10 cellular contexts compared by ENCODE assay signal in the genomic region with DNA sequence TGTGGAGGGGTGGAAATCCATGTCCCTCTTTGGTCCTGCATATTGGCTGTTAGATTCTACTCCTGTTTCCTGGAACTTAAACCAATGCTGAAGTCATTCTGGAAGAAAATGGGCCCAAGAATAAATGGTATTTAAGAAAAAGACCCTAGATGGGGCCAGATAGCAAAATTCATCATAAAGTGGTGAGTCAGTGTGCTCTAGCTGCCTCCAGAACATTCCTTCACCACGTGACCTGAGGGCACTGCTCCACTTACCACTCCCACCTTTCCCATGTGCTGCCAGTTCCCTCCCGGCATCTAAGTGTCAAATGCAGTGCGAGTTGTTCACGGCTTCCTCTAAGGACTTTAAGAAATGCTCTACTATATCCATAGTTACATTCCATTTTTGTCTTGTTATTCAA. TPM values are rescaled to one million over a fixed set of nuclear protein-coding genes. Genes with fewer than 3 reads are reported as not detected.
A peak's percentile ranks its signal among the peaks of the same experiment; 100 is the strongest.
DNase-seq lines count a peak whose midpoint lies in the region; ATAC-seq and TF ChIP-seq lines count a peak whose summit lies in the region.
"Had no signal": no experiment of that assay in that cellular context is flagged by ENCODE, and none has a peak within 500 bp of the region (broad histone marks: within the 10 kb centered on the region; RNA-seq: fewer than 3 reads in every experiment).

No MANE protein-coding gene starts in this region.

- no peaks in the 10 kb centered on the region for H3K27me3 ChIP-seq in RWPE2 (ENCODE audit: insufficient read depth, poor library complexity, severe bottlenecking)

- H3K27me3 Mint-ChIP-seq in T-helper 1 cell treated with Interleukin-12 subunit alpha and Interleukin-12 subunit beta and Interleukin-4 antibody, amounts not matched to agents 30 μg/mL and 1 μg/mL, for 36 hours (ENCODE audit: low read depth), result no peaks in the 10 kb centered on the region
- no peaks in the 10 kb centered on the region for H3K27me3 Mint-ChIP-seq in effector memory CD8-positive, alpha-beta T cell

- H3K9me3 Mint-ChIP-seq in T-helper 1 cell treated with Interleukin-12 subunit alpha and Interleukin-12 subunit beta and Interleukin-4 antibody, amounts not matched to agents 30 μg/mL and 1 μg/mL, for 36 hours, result no peaks in the 10 kb centered on the region
- H3K9me3 Mint-ChIP-seq in effector memory CD8-positive, alpha-beta T cell, result no peaks in the 10 kb centered on the region

- peak; percentile 62 for ATAC-seq in RWPE2 (ENCODE audit: low read depth)
- ATAC-seq in effector memory CD8-positive, alpha-beta T cell (replicated peaks), result no peak
- peak; percentile 43 for ATAC-seq in sciatic nerve
- no peak for ATAC-seq in GM18502 (IDR thresholded peaks at IDR 0.05; ENCODE audit: poor library complexity, unreplicated experiment)
- ATAC-seq in HG03520 (IDR thresholded peaks at IDR 0.05; ENCODE audit: unreplicated experiment), result no peak

- no peaks in the 10 kb centered on the region for H3K9me3 ChIP-seq in RWPE2 (ENCODE audit: severe bottlenecking)

- peak overlapping the region; percentile 47 for H3K27ac ChIP-seq in RWPE2 (ENCODE audit: poor library complexity, severe bottlenecking)

- peak overlapping the region; percentile 18 for H3K4me3 Mint-ChIP-seq in T-helper 1 cell treated with Interleukin-12 subunit alpha and Interleukin-12 subunit beta and Interleukin-4 antibody, amounts not matched to agents 30 μg/mL and 1 μg/mL, for 36 hours
- H3K4me3 Mint-ChIP-seq in effector memory CD8-positive, alpha-beta T cell, result no peak overlapping the region

- peaks cover 53% of the 10 kb centered on the region for H3K36me3 Mint-ChIP-seq in T-helper 1 cell treated with Interleukin-12 subunit alpha and Interleukin-12 subunit beta and Interleukin-4 antibody, amounts not matched to agents 30 μg/mL and 1 μg/mL, for 36 hours (ENCODE audit: low read depth)
- H3K36me3 Mint-ChIP-seq in effector memory CD8-positive, alpha-beta T cell (ENCODE audit: insufficient read depth), result peaks cover 42% of the 10 kb centered on the region

- DNase-seq in T-helper 1 cell, result no peak
- DNase-seq in RWPE2 (ENCODE audit: low spot score), result no peak
- no peak for DNase-seq in effector memory CD8-positive, alpha-beta T cell
- DNase-seq in sciatic nerve (ENCODE audit: low spot score), result no peak
- DNase-seq in DMS 273 treated with DMSO at 0.1 percent for 48 hours (lab: John Stamatoyannopoulos, UW), result no peak
- DNase-seq: 8988T; activated T-cell treated with anti-CD3 and anti-CD28 coated beads, Interleukin-2, amount 50 U/mL, for 1 hour had no signal

- intact Hi-C loops in sciatic nerve (cut with DNase I), result no loop called here

- peaks cover 17% of the 10 kb centered on the region for H3K4me1 ChIP-seq in RWPE2 (ENCODE audit: insufficient read depth, poor library complexity, severe bottlenecking)

- H3K4me1 Mint-ChIP-seq in T-helper 1 cell treated with Interleukin-12 subunit alpha and Interleukin-12 subunit beta and Interleukin-4 antibody, amounts not matched to agents 30 μg/mL and 1 μg/mL, for 36 hours (ENCODE audit: low read depth), result peaks cover 31% of the 10 kb centered on the region
- H3K4me1 Mint-ChIP-seq in effector memory CD8-positive, alpha-beta T cell (ENCODE audit: low read depth in 2 of 2), result peaks cover 10 to 12% of the 10 kb centered on the region in 2 donors

- H3K4me3 ChIP-seq in RWPE2 (ENCODE audit: severe bottlenecking), result no peak overlapping the region

- H3K27ac Mint-ChIP-seq in T-helper 1 cell treated with Interleukin-12 subunit alpha and Interleukin-12 subunit beta and Interleukin-4 antibody, amounts not matched to agents 30 μg/mL and 1 μg/mL, for 36 hours, result peak overlapping the region; percentile 78
- peak overlapping the region; percentile 21 to 26 for H3K27ac Mint-ChIP-seq in effector memory CD8-positive, alpha-beta T cell

- no peak for TF ChIP-seq CTCF in RWPE2 (IDR thresholded peaks at IDR 0.05; ENCODE audit: poor library complexity, severe bottlenecking)

- H3K36me3 ChIP-seq in RWPE2 (ENCODE audit: low read depth), result peaks cover 87% of the 10 kb centered on the region

RNA-seq across cellular contexts. Expression of gene NAP1L4, which starts 30.9 kb away (rescaled TPM):
- total RNA-seq in sciatic nerve, result 173 TPM

RNA-seq across cellular contexts. Expression of gene CARS1, which starts 34.2 kb away (rescaled TPM):
- 42.3 TPM for total RNA-seq in sciatic nerve

Comparison
In these comparisons a context has a peak if more than half of its experiments do, and no peak if none do; other contexts are left out.
1. ATAC-seq: peak in RWPE2 (single experiment) and sciatic nerve (single experiment); none in effector memory CD8-positive, alpha-beta T cell (single experiment), GM18502 (single experiment) and HG03520 (single experiment).